14 cellular contexts compared by ENCODE assay signal in genomic region chr5:173645437-173645807, GRCh38. TPM values are rescaled to one million over a fixed set of nuclear protein-coding genes. Genes with fewer than 3 reads are reported as not detected.
DNase-seq lines count a peak whose midpoint lies in the region; ATAC-seq and TF ChIP-seq lines count a peak whose summit lies in the region.
"Had no signal": no experiment of that assay in that cellular context is flagged by ENCODE, and none has a peak within 500 bp of the region (broad histone marks: within the 10 kb centered on the region; RNA-seq: fewer than 3 reads in every experiment).

No MANE protein-coding gene starts in this region.

- H3K9me3 Mint-ChIP-seq in brain: peaks cover 3 to 6% (median 5%) of the 10 kb centered on the region in 5 experiments
- H3K9me3 Mint-ChIP-seq: activated B cell treated with CpG ODN at 0.5 μM for 24 hours; activated T-cell treated with anti-CD3 and anti-CD28 coated beads, Interleukin-2, amount 50 U/mL, for 4 hours had no signal

- no peak for TF ChIP-seq POLR2A in upper lobe of left lung (IDR thresholded peaks at IDR 0.05)

- peak overlapping the region in 2 of 5 experiments; percentile 31 to 45 for H3K4me3 Mint-ChIP-seq in brain
- H3K4me3 Mint-ChIP-seq: activated B cell treated with CpG ODN at 0.5 μM for 24 hours; activated T-cell treated with anti-CD3 and anti-CD28 coated beads, Interleukin-2, amount 50 U/mL, for 4 hours had no signal

- peaks cover 58% of the 10 kb centered on the region for H3K4me1 Mint-ChIP-seq in brain

- TF ChIP-seq EP300 in upper lobe of left lung (IDR thresholded peaks at IDR 0.05): peak in 1 of 4 donors; percentile 42

- no peaks in the 10 kb centered on the region for H3K27me3 ChIP-seq in upper lobe of left lung
- H3K27me3 ChIP-seq: ascending aorta had no signal

- ATAC-seq in upper lobe of left lung (ENCODE audit: low FRiP score in 2 of 2) (peak in 1 of 2 donors; percentile 88), HG03520 (IDR thresholded peaks at IDR 0.05; ENCODE audit: unreplicated experiment) (no peak), GM18870 (IDR thresholded peaks at IDR 0.05; ENCODE audit: unreplicated experiment) (no peak)
- ATAC-seq: activated T-cell treated with anti-CD3 and anti-CD28 coated beads, Interleukin-2, amount 50 U/mL, for 4 hours; sciatic nerve had no signal

- no peaks in the 10 kb centered on the region for H3K9me3 ChIP-seq in upper lobe of left lung
- H3K9me3 ChIP-seq: ascending aorta had no signal

- H3K4me1 ChIP-seq in upper lobe of left lung: peaks cover 0 to 14% (median 10%) of the 10 kb centered on the region in 4 donors
- H3K4me1 ChIP-seq: ascending aorta had no signal

- no peaks in the 10 kb centered on the region for H3K36me3 ChIP-seq in upper lobe of left lung
- H3K36me3 ChIP-seq: ascending aorta had no signal

- H3K4me3 ChIP-seq in upper lobe of left lung: no peak overlapping the region
- H3K4me3 ChIP-seq: ascending aorta had no signal

- no peaks in the 10 kb centered on the region for H3K36me3 Mint-ChIP-seq in brain
- H3K36me3 Mint-ChIP-seq: IgD-negative memory B cell had no signal

- WGBS in upper lobe of left lung, 2 donors: 54 to 61% methylated on average over 5 of the region's 5 CpGs

- DNase-seq in HS-27A (ENCODE audit: low read depth) (peak; percentile 9), kidney tubule cell (ENCODE audit: low spot score) (peak; percentile 64), upper lobe of left lung (peak; percentile 13 to 69), 8988T (no peak)
- DNase-seq: activated B cell treated with CpG ODN at 0.5 μM for 24 hours; activated T-cell treated with anti-CD3 and anti-CD28 coated beads, Interleukin-2, amount 50 U/mL, for 4 hours; NCI-H146; NCI-H774 had no signal

- H3K27ac ChIP-seq in upper lobe of left lung: peak overlapping the region in 3 of 4 donors; percentile 27 to 54 (median 52)
- H3K27ac ChIP-seq: ascending aorta had no signal

- H3K27me3 Mint-ChIP-seq in brain: peaks cover 6% of the 10 kb centered on the region
- H3K27me3 Mint-ChIP-seq: IgD-negative memory B cell had no signal

- TF ChIP-seq CTCF in brain (conservative IDR thresholded peaks at IDR 0.05): no peak
- TF ChIP-seq CTCF in upper lobe of left lung (IDR thresholded peaks at IDR 0.05): no peak

- H3K27ac Mint-ChIP-seq in brain: peak overlapping the region; percentile 88 to 99 (median 99)
- H3K27ac Mint-ChIP-seq: activated B cell treated with CpG ODN at 0.5 μM for 24 hours had no signal

RNA-seq across cellular contexts. Expression of gene BOD1, which starts 29.0 kb away (rescaled TPM):
- polyA plus RNA-seq in brain (ENCODE audit: insufficient read depth, low read depth, low replicate concordance): 60.0 TPM
- total RNA-seq in upper lobe of left lung: 10 to 100 TPM; 21.6 to 50.2 (median 34.1) TPM
